ENCODE assay signal across 19 cellular contexts in the genomic region with DNA sequence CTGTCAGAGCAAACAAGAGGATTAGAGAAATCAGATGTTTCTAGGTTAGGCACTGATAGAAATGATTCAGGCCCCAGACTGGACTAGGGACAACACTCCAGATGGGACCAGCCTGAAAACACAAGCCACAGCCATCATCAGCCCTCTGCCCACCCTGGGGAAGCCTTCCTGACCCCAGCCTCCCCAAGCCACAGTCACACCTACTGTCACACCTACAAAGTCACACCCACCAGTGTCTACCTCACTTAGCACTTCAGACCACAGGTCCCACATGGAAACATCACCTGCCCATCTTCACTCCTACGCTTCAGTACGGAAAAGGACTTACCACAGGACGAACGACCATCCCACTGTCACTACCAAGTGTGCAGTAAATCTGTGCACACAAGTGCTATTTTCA.
DNase-seq lines count a peak whose midpoint lies in the region; ATAC-seq and TF ChIP-seq lines count a peak whose summit lies in the region.
"Had no signal": no experiment of that assay in that cellular context is flagged by ENCODE, and none has a peak within 500 bp of the region (broad histone marks: within the 10 kb centered on the region; RNA-seq: fewer than 3 reads in every experiment).

No MANE protein-coding gene starts in this region.

- H2BK20ac ChIP-seq in IMR-90 (ENCODE audit: low read depth, low read length), result peak overlapping the region; percentile 51; the same call in 1 of the 2 replicates

- H2AFZ ChIP-seq in IMR-90 (replicated peaks; ENCODE audit: low read length, poor library complexity) (peak overlapping the region; percentile 49), neural progenitor cell (replicated peaks) (no peak overlapping the region), Karpas-422 (ENCODE audit: low read length) (no peak overlapping the region)

- H3K9me2 ChIP-seq in Karpas-422 (replicated peaks; ENCODE audit: insufficient read depth, low read length), result no peaks in the 10 kb centered on the region

- H3K4me1 ChIP-seq in IMR-90 (ENCODE audit: control insufficient read depth, insufficient read depth, low read length) (peaks cover 27% of the 10 kb centered on the region), esophagus muscularis mucosa (peaks cover 53 to 68% (median 59%) of the 10 kb centered on the region in 4 donors), neural progenitor cell (peaks cover 24% of the 10 kb centered on the region), thyroid gland (peaks cover 28 to 34% of the 10 kb centered on the region in 2 donors), Karpas-422 (ENCODE audit: low read length) (peaks cover 7% of the 10 kb centered on the region)

- peaks cover 16% of the 10 kb centered on the region for H3K36me3 Mint-ChIP-seq in neural progenitor cell
- H3K36me3 Mint-ChIP-seq in activated T-helper 2 cell treated with anti-CD3 and anti-CD28 coated beads, Interferon-gamma antibody, Interleukin-2, Interleukin-4, amounts not matched to agents 10 μg/mL and 5 μg/mL and 100 μg/mL, durations not matched to agents 14 hours and 24 hours and 36 hours (ENCODE audit: low read depth), result no peaks in the 10 kb centered on the region
- H3K36me3 Mint-ChIP-seq: activated naive CD8-positive, alpha-beta T cell had no signal

- TF ChIP-seq POLR2A in IMR-90 (IDR thresholded peaks at IDR 0.05; ENCODE audit: low read depth, low read length), result no peak
- TF ChIP-seq POLR2A in esophagus muscularis mucosa (IDR thresholded peaks at IDR 0.05; ENCODE audit: low read depth), result no peak
- TF ChIP-seq POLR2A in thyroid gland (IDR thresholded peaks at IDR 0.05), result no peak

- H2AK5ac ChIP-seq in IMR-90 (ENCODE audit: low read depth, low read length), result peak overlapping the region; percentile 94

- H3K79me2 ChIP-seq in neural progenitor cell (ENCODE audit: low read depth), result no peaks in the 10 kb centered on the region
- no peaks in the 10 kb centered on the region for H3K79me2 ChIP-seq in Karpas-422 (ENCODE audit: low read length)

- H3K4ac ChIP-seq in IMR-90 (ENCODE audit: low read depth, low read length), result peak overlapping the region; percentile 42

- peak overlapping the region; percentile 99; the same call in 2 of the 3 replicates for H2BK15ac ChIP-seq in IMR-90 (ENCODE audit: low read depth, low read length)

- H3K4me2 ChIP-seq in IMR-90 (ENCODE audit: low read depth, low read length) (no peak overlapping the region), neural progenitor cell (no peak overlapping the region), Karpas-422 (ENCODE audit: low read depth, low read length, poor library complexity, severe bottlenecking) (no peak overlapping the region)

- H3K56ac ChIP-seq in IMR-90 (ENCODE audit: extremely low read depth, insufficient read depth, low read length), result no peak overlapping the region

- no peak for TF ChIP-seq EP300 in esophagus muscularis mucosa (IDR thresholded peaks at IDR 0.05)

- no TSS peak for BruUV-seq in IMR-90 (replicated peaks; lab: Mats Ljungman, UMichigan)

- H3K18ac ChIP-seq in IMR-90 (ENCODE audit: low read depth, low read length), result peak overlapping the region; percentile 36; the same call in 1 of the 2 replicates

- TF ChIP-seq RAD21 in IMR-90 (IDR thresholded peaks at IDR 0.05; ENCODE audit: low read length), result no peak

- peak overlapping the region; percentile 4; the same call in 1 of the 2 replicates for H4K91ac ChIP-seq in IMR-90 (ENCODE audit: insufficient read depth, low read depth, low read length)

- H3K23ac ChIP-seq in IMR-90 (ENCODE audit: low read depth, low read length), result no peak overlapping the region; the same call in 1 of the 2 replicates

- peaks cover 2% of the 10 kb centered on the region for H3K9me3 Mint-ChIP-seq in neural progenitor cell
- H3K9me3 Mint-ChIP-seq in activated T-helper 2 cell treated with anti-CD3 and anti-CD28 coated beads, Interferon-gamma antibody, Interleukin-2, Interleukin-4, amounts not matched to agents 10 μg/mL and 5 μg/mL and 100 μg/mL, durations not matched to agents 14 hours and 24 hours and 36 hours, result no peaks in the 10 kb centered on the region
- H3K9me3 Mint-ChIP-seq: activated CD4-positive, alpha-beta memory T cell treated with anti-CD3 and anti-CD28 coated beads, Interleukin-2, amount 10 ng/mL, durations not matched to agents 7 days and 5 days; activated T-cell treated with anti-CD3 and anti-CD28 coated beads, Interleukin-2, amount 50 U/mL, for 24 hours; stimulated activated naive B cell treated with anti-CD40 and anti-IgM and Interleukin-4, amounts not matched to agents 10 μg/mL and 1 μg/mL and 100 μg/mL, for 72 hours had no signal

- POLR2A ChIA-PET in IMR-90 (lab: Charles Lee; ENCODE audit: unreplicated experiment), result no interaction called here

- H3K36me3 ChIP-seq in IMR-90 (ENCODE audit: control insufficient read depth, insufficient read depth, low read length) (no peaks in the 10 kb centered on the region), esophagus muscularis mucosa (no peaks in the 10 kb centered on the region), neural progenitor cell (no peaks in the 10 kb centered on the region), thyroid gland (no peaks in the 10 kb centered on the region), Karpas-422 (ENCODE audit: insufficient read depth, low read length) (no peaks in the 10 kb centered on the region)
- H3K36me3 ChIP-seq: WERI-Rb-1 had no signal

- dilution Hi-C loops in IMR-90 (cut with HindIII; ENCODE audit: low sequenced_read_pairs, unreplicated experiment), result no loop called here

- H4K5ac ChIP-seq in IMR-90 (ENCODE audit: low read depth, low read length), result no peak overlapping the region; the same call in 1 of the 2 replicates

- H2BK120ac ChIP-seq in IMR-90 (ENCODE audit: low read depth, low read length), result peak overlapping the region; percentile 47; the same call in 1 of the 2 replicates

- H3K27ac Mint-ChIP-seq in neural progenitor cell, result peak overlapping the region; percentile 57
- no peak overlapping the region for H3K27ac Mint-ChIP-seq in activated T-helper 2 cell treated with anti-CD3 and anti-CD28 coated beads, Interferon-gamma antibody, Interleukin-2, Interleukin-4, amounts not matched to agents 10 μg/mL and 5 μg/mL and 100 μg/mL, durations not matched to agents 14 hours and 24 hours and 36 hours
- H3K27ac Mint-ChIP-seq: activated CD4-positive, alpha-beta memory T cell treated with anti-CD3 and anti-CD28 coated beads, Interleukin-2, amount 10 ng/mL, durations not matched to agents 7 days and 5 days; activated naive CD8-positive, alpha-beta T cell; activated T-cell treated with anti-CD3 and anti-CD28 coated beads, Interleukin-2, amount 50 U/mL, for 24 hours; stimulated activated naive B cell treated with anti-CD40 and anti-IgM and Interleukin-4, amounts not matched to agents 10 μg/mL and 1 μg/mL and 100 μg/mL, for 72 hours; T-helper 17 cell had no signal

- peaks cover 7% of the 10 kb centered on the region for H3K27me3 Mint-ChIP-seq in neural progenitor cell (ENCODE audit: insufficient read depth, low read depth)
- peaks cover 16% of the 10 kb centered on the region for H3K27me3 Mint-ChIP-seq in activated T-helper 2 cell treated with anti-CD3 and anti-CD28 coated beads, Interferon-gamma antibody, Interleukin-2, Interleukin-4, amounts not matched to agents 10 μg/mL and 5 μg/mL and 100 μg/mL, durations not matched to agents 14 hours and 24 hours and 36 hours (ENCODE audit: low read depth)
- H3K27me3 Mint-ChIP-seq: activated naive CD8-positive, alpha-beta T cell had no signal

- intact Hi-C loops in IMR-90 (cut with micrococcal nuclease), result loop anchor here (2.0 kb wide), 1 partner anchor 27 kb away; no protein-coding TSS in a partner anchor
- intact Hi-C loops in esophagus muscularis mucosa (cut with DNase I), result no loop called here
- intact Hi-C loops in thyroid gland (cut with DNase I), result no loop called here
- intact Hi-C loops in activated T-helper 2 cell treated with anti-CD3 and anti-CD28 coated beads, Interferon-gamma antibody, Interleukin-2, Interleukin-4, amounts not matched to agents 10 μg/mL and 5 μg/mL and 100 μg/mL, durations not matched to agents 14 hours and 24 hours and 36 hours (cut with micrococcal nuclease), result no loop called here

- H3K9me3 ChIP-seq in IMR-90 (ENCODE audit: control insufficient read depth, insufficient read depth, low read length) (no peaks in the 10 kb centered on the region), esophagus muscularis mucosa (no peaks in the 10 kb centered on the region), neural progenitor cell (ENCODE audit: low read depth) (no peaks in the 10 kb centered on the region), thyroid gland (no peaks in the 10 kb centered on the region), Karpas-422 (ENCODE audit: low read length) (no peaks in the 10 kb centered on the region)

- H3K9ac ChIP-seq in IMR-90 (ENCODE audit: low read depth, low read length) (no peak overlapping the region), neural progenitor cell (no peak overlapping the region), Karpas-422 (ENCODE audit: low read length) (no peak overlapping the region)

- peak overlapping the region; percentile 50; the same call in 1 of the 2 replicates for H3K14ac ChIP-seq in IMR-90 (replicated peaks; ENCODE audit: low read depth, low read length)

- H3K9me1 ChIP-seq in IMR-90 (ENCODE audit: insufficient read depth, low read length), result peaks cover 16% of the 10 kb centered on the region

- peak overlapping the region in 1 of 2 experiments; percentile 17; a peak in 1 of 4 replicates for H4K8ac ChIP-seq in IMR-90 (ENCODE audit: low read depth in 2 of 2, low read length in 2 of 2)

- no peak overlapping the region for H3K27ac ChIP-seq in IMR-90 (ENCODE audit: insufficient read depth, low read length)
- peak overlapping the region; percentile 55 to 68 (median 68) for H3K27ac ChIP-seq in esophagus muscularis mucosa (replicated peaks in 1 of 4)
- H3K27ac ChIP-seq in neural progenitor cell, result no peak overlapping the region
- peak overlapping the region; percentile 92 to 96 (median 96) for H3K27ac ChIP-seq in thyroid gland
- H3K27ac ChIP-seq in Karpas-422 (ENCODE audit: low read length), result no peak overlapping the region
- H3K27ac ChIP-seq: WERI-Rb-1 had no signal

- H2AK9ac ChIP-seq in IMR-90 (replicated peaks; ENCODE audit: low read depth, low read length, poor library complexity), result peak overlapping the region; percentile 39

- no peak overlapping the region for H3K4me3 ChIP-seq in IMR-90 (ENCODE audit: insufficient read depth, low read depth, low read length)
- no peak overlapping the region for H3K4me3 ChIP-seq in esophagus muscularis mucosa
- no peak overlapping the region for H3K4me3 ChIP-seq in neural progenitor cell
- no peak overlapping the region for H3K4me3 ChIP-seq in thyroid gland (replicated peaks in 1 of 3)
- no peak overlapping the region for H3K4me3 ChIP-seq in Karpas-422 (ENCODE audit: low read length)

- H3K79me1 ChIP-seq in IMR-90 (ENCODE audit: low read depth in 1 of 2, low read length in 2 of 2), result peaks cover 18 to 58% of the 10 kb centered on the region in 2 experiments; a peak in 3 of 4 replicates

- no peak overlapping the region for H3K4me3 Mint-ChIP-seq in neural progenitor cell
- no peak overlapping the region for H3K4me3 Mint-ChIP-seq in activated T-helper 2 cell treated with anti-CD3 and anti-CD28 coated beads, Interferon-gamma antibody, Interleukin-2, Interleukin-4, amounts not matched to agents 10 μg/mL and 5 μg/mL and 100 μg/mL, durations not matched to agents 14 hours and 24 hours and 36 hours (ENCODE audit: low read depth)
- H3K4me3 Mint-ChIP-seq: activated CD4-positive, alpha-beta memory T cell treated with anti-CD3 and anti-CD28 coated beads, Interleukin-2, amount 10 ng/mL, durations not matched to agents 7 days and 5 days; activated naive CD8-positive, alpha-beta T cell; activated T-cell treated with anti-CD3 and anti-CD28 coated beads, Interleukin-2, amount 50 U/mL, for 24 hours; stimulated activated naive B cell treated with anti-CD40 and anti-IgM and Interleukin-4, amounts not matched to agents 10 μg/mL and 1 μg/mL and 100 μg/mL, for 72 hours; T-helper 17 cell had no signal

- H4K20me1 ChIP-seq in IMR-90 (ENCODE audit: insufficient read depth, low read length) (no peaks in the 10 kb centered on the region; the same call in 1 of the 2 replicates), neural progenitor cell (ENCODE audit: low read depth) (no peaks in the 10 kb centered on the region), Karpas-422 (ENCODE audit: insufficient read depth, low read depth, low read length) (no peaks in the 10 kb centered on the region)

- peaks cover 55% of the 10 kb centered on the region for H3K4me1 Mint-ChIP-seq in neural progenitor cell
- H3K4me1 Mint-ChIP-seq in activated T-helper 2 cell treated with anti-CD3 and anti-CD28 coated beads, Interferon-gamma antibody, Interleukin-2, Interleukin-4, amounts not matched to agents 10 μg/mL and 5 μg/mL and 100 μg/mL, durations not matched to agents 14 hours and 24 hours and 36 hours (ENCODE audit: low read depth), result peaks cover 21% of the 10 kb centered on the region

- CTCF ChIA-PET in IMR-90 (lab: Yijun Ruan, JAX), result interaction anchor here (0.7 to 4.2 kb wide), 2 partner anchors 17 to 79 kb away, joined by 3 to 16 read pairs; no protein-coding TSS in a partner anchor

- H3F3A ChIP-seq in neural progenitor cell (ENCODE audit: low read depth), result peaks cover 12% of the 10 kb centered on the region

- TF ChIP-seq CTCF in IMR-90 (conservative IDR thresholded peaks at IDR 0.05; ENCODE audit: low read depth, low read length) (no peak), esophagus muscularis mucosa (IDR thresholded peaks at IDR 0.05) (no peak), neural progenitor cell (IDR thresholded peaks at IDR 0.05) (no peak), thyroid gland (IDR thresholded peaks at IDR 0.05) (no peak)

- H2BK5ac ChIP-seq in IMR-90 (ENCODE audit: low read depth, low read length, poor library complexity, severe bottlenecking), result no peak overlapping the region

- H3K27me3 ChIP-seq in IMR-90 (ENCODE audit: control insufficient read depth, insufficient read depth, low read length), result no peaks in the 10 kb centered on the region
- H3K27me3 ChIP-seq in esophagus muscularis mucosa, result no peaks in the 10 kb centered on the region
- no peaks in the 10 kb centered on the region for H3K27me3 ChIP-seq in neural progenitor cell
- no peaks in the 10 kb centered on the region for H3K27me3 ChIP-seq in thyroid gland
- H3K27me3 ChIP-seq in Karpas-422 (ENCODE audit: low read length), result no peaks in the 10 kb centered on the region

- WGBS in IMR-90 (ENCODE audit: extremely low coverage in 2 of 2, insufficient read length in 1 of 2), 2 experiments, result no CpG with 5 or more reads among the region's 4 CpGs
- 93% methylated on average over 4 of the region's 4 CpGs for WGBS in esophagus muscularis mucosa
- 94 to 99% methylated on average over 4 of the region's 4 CpGs for WGBS in thyroid gland, 2 donors

- DNase-seq in IMR-90 (no peak), esophagus muscularis mucosa (ENCODE audit: extremely low spot score) (no peak), neural progenitor cell (ENCODE audit: low spot score) (no peak), thyroid gland (no peak), MV-4-11 (lab: John Stamatoyannopoulos, UW) (no peak), Karpas-422 (no peak)
- no peak for DNase-seq in activated T-helper 2 cell treated with anti-CD3 and anti-CD28 coated beads, Interferon-gamma antibody, Interleukin-2, Interleukin-4, amounts not matched to agents 10 μg/mL and 5 μg/mL and 100 μg/mL, durations not matched to agents 14 hours and 24 hours and 36 hours (ENCODE audit: low spot score)
- DNase-seq: activated CD4-positive, alpha-beta memory T cell treated with anti-CD3 and anti-CD28 coated beads, Interleukin-2, amount 10 ng/mL, durations not matched to agents 7 days and 5 days; activated T-cell treated with anti-CD3 and anti-CD28 coated beads, Interleukin-2, amount 50 U/mL, for 24 hours; COR-L47; effector CD8-positive, alpha-beta T cell; NCI-H187; NCI-H510A; SHP77; stimulated activated naive B cell treated with anti-CD40 and anti-IgM and Interleukin-4, amounts not matched to agents 10 μg/mL and 1 μg/mL and 100 μg/mL, for 72 hours; T-helper 17 cell; WERI-Rb-1 had no signal

- in situ Hi-C loops in IMR-90 (cut with MboI; ENCODE audit: low sequenced_read_pairs), result no loop called here

- ATAC-seq in IMR-90 (ENCODE audit: low read depth) (no peak), HG03139 (IDR thresholded peaks at IDR 0.05; ENCODE audit: unreplicated experiment) (no peak)
- ATAC-seq: stimulated activated naive B cell treated with anti-CD40 and anti-IgM and Interleukin-4, amounts not matched to agents 10 μg/mL and 1 μg/mL and 100 μg/mL, for 72 hours; T-helper 17 cell had no signal

Comparison
In these comparisons a context has a peak if more than half of its experiments do, and no peak if none do; other contexts are left out.
1. H3K27ac ChIP-seq: peak in esophagus muscularis mucosa (4 of 4) and thyroid gland (3 of 3); none in IMR-90 (single experiment), neural progenitor cell (single experiment) and Karpas-422 (single experiment).